ENCODE assay signal across 8 cellular contexts in genomic region chr12:120528861-120529525, GRCh38.
DNase-seq lines count a peak whose midpoint lies in the region; ATAC-seq and TF ChIP-seq lines count a peak whose summit lies in the region.

Gene COQ5 (minus strand): TSS chr12:120529158. CDS start chr12:120529141, 17 bp downstream.

- peak within 1 kb of the TSS; percentile 91 for H3K4me3 ChIP-seq in AG10803 (ENCODE audit: low read length)

- peak; percentile 74 for DNase-seq in AG10803 (ENCODE audit: low read depth)
- peak; percentile 90 for DNase-seq in NCI-H510A treated with DMSO at 0.1 percent for 48 hours (lab: John Stamatoyannopoulos, UW)
- DNase-seq in activated CD4-positive, alpha-beta T cell treated with anti-CD3 and anti-CD28 coated beads, Interleukin-2, amount 50 U/mL, for 1 hour, result peak; percentile 83
- peak; percentile 43 for DNase-seq in cortex of kidney (lab: John Stamatoyannopoulos, UW)
- peak; percentile 98 for DNase-seq in left kidney (ENCODE audit: low read depth, low spot score)
- peak; percentile 86 to 87 for DNase-seq in stimulated activated CD4-positive, alpha-beta T cell treated with anti-CD3 and anti-CD28 coated beads, Interleukin-2, amount 100 ng/mL, for 24 hours

- peak; percentile 78 for ATAC-seq in GM19035 (IDR thresholded peaks at IDR 0.05; ENCODE audit: unreplicated experiment)
- peak; percentile 70 for ATAC-seq in HG03378 (IDR thresholded peaks at IDR 0.05; ENCODE audit: unreplicated experiment)

- no peak for TF ChIP-seq CTCF in AG10803 (conservative IDR thresholded peaks at IDR 0.05; ENCODE audit: low read length)

Comparison
In these comparisons a context has a peak if more than half of its experiments do, and no peak if none do; other contexts are left out.
1. Peak in every context shown above with its lines: DNase-seq, ATAC-seq and H3K4me3 ChIP-seq.
2. DNase-seq: peak in every context shown above with its lines; median percentile 98 in left kidney; 90 in NCI-H510A treated with DMSO at 0.1 percent for 48 hours; 86 in stimulated activated CD4-positive, alpha-beta T cell treated with anti-CD3 and anti-CD28 coated beads, Interleukin-2, amount 100 ng/mL, for 24 hours; 83 in activated CD4-positive, alpha-beta T cell treated with anti-CD3 and anti-CD28 coated beads, Interleukin-2, amount 50 U/mL, for 1 hour; 74 in AG10803; 43 in cortex of kidney.